Comparison of ENCODE assay signal across 8 cellular contexts in the genomic region with DNA sequence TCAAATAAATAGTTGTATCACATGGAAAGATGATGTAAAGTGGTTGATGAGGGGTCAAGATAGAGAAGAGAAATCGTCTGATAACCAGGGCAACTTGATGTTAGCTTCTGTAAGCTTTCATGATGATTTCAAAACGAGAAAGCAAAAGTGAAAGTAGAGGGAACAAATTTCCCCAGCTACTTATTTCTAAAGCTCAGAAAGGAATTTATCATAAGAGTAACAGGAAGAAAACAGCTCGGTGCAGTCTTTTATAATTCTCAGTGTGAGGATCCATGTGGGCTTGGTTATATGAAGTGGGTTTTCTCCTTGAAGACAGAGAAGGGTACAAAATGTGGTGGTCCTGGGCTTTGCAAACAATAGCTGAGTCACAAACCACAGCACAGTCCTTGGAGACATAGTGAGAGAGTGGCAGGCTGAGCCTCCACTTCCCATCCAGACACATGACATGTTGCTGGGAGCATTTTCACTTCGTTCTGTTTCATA.
DNase-seq lines count a peak whose midpoint lies in the region; ATAC-seq and TF ChIP-seq lines count a peak whose summit lies in the region.

No MANE protein-coding gene starts in this region.

- peak overlapping the region; percentile 86 to 91 for H3K27ac Mint-ChIP-seq in effector memory CD8-positive, alpha-beta T cell

- no peaks in the 10 kb centered on the region for H3K36me3 Mint-ChIP-seq in effector memory CD8-positive, alpha-beta T cell (ENCODE audit: insufficient read depth)

- peak overlapping the region; percentile 54 to 60 for H3K4me3 Mint-ChIP-seq in effector memory CD8-positive, alpha-beta T cell

- no peak for TF ChIP-seq POLR2A in NB4 (IDR thresholded peaks at IDR 0.05; ENCODE audit: extremely low read depth, insufficient read length)

- H3K27me3 Mint-ChIP-seq in effector memory CD8-positive, alpha-beta T cell, result no peaks in the 10 kb centered on the region

- ATAC-seq in GM21737 (IDR thresholded peaks at IDR 0.05; ENCODE audit: unreplicated experiment), result peak; percentile 71
- ATAC-seq in effector memory CD8-positive, alpha-beta T cell (replicated peaks), result peak; percentile 40

- TF ChIP-seq CTCF in NB4 (IDR thresholded peaks at IDR 0.05; ENCODE audit: low read depth, low read length), result no peak

- DNase-seq in SKM-1 treated with dmso at 0.1 percent for 144 hours (lab: John Stamatoyannopoulos, UW; ENCODE audit: unreplicated experiment), result peak; percentile 0
- no peak for DNase-seq in SKM-1 (lab: John Stamatoyannopoulos, UW; ENCODE audit: unreplicated experiment)
- peak; percentile 61 for DNase-seq in NB4 (ENCODE audit: low read depth)
- peak in 1 of 3 experiments; percentile 0 for DNase-seq in effector memory CD8-positive, alpha-beta T cell
- DNase-seq in stimulated activated CD8-positive, alpha-beta memory T cell treated with anti-CD3 and anti-CD28 coated beads, Interleukin-4, amount 100 ng/mL, for 48 hours, result peak; percentile 22
- no peak for DNase-seq in NCI-H2029 treated with DMSO at 0.1 percent for 48 hours (lab: John Stamatoyannopoulos, UW)
- no peak for DNase-seq in iPS-NIHi11 (ENCODE audit: low spot score)

- peak overlapping the region; percentile 55 for H3K4me3 ChIP-seq in NB4 (ENCODE audit: low read depth, low read length)

- peaks cover 4 to 13% of the 10 kb centered on the region in 2 donors for H3K4me1 Mint-ChIP-seq in effector memory CD8-positive, alpha-beta T cell (ENCODE audit: low read depth in 2 of 2)

- no peaks in the 10 kb centered on the region for H3K9me3 Mint-ChIP-seq in effector memory CD8-positive, alpha-beta T cell

Comparison
In these comparisons a context has a peak if more than half of its experiments do, and no peak if none do; other contexts are left out.
1. DNase-seq: peak in SKM-1 treated with dmso at 0.1 percent for 144 hours (single experiment), NB4 (single experiment) and stimulated activated CD8-positive, alpha-beta memory T cell treated with anti-CD3 and anti-CD28 coated beads, Interleukin-4, amount 100 ng/mL, for 48 hours (single experiment); none in SKM-1 (single experiment), NCI-H2029 treated with DMSO at 0.1 percent for 48 hours (single experiment) and iPS-NIHi11 (single experiment).